Comparison of ENCODE assay signal across 1 cellular context in the genomic region with DNA sequence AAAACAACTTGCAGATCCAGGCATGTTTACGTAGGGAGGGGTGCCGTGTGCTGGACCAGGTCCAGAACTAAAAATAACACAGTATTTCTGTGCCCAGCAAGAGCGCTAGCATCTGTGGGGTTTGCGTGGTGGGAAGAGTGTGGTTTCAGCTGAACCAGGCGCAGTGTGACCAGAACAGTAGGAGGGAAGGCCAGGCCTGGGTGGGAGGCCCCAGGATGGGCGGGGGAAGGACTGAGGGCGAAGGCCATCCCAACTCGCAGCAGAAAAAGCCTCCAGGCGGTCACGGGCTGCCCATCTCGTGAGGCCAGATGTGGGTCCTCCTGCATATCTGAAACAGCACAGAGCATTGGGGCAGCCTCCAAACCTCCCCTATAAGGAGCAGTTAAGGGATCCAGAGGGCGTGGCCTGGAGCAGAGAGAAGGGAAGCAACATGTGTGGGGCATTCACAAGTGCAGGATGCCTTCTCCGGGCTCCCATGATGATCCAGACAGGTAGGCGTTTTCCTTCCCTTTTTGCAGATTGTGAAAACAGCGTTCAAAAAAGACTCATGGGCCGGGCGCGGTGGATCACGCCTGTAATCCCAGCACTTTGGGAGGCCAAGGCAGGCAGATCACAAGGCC.
A peak's percentile ranks its signal among the peaks of the same experiment; 100 is the strongest.
TF ChIP-seq lines count a peak whose summit lies in the region.

No MANE protein-coding gene starts in this region.

TF ChIP-seq in HepG2, 621 proteins besides CTCF, POLR2A, EP300 and RAD21 (continued from another document and continues in another):
- TF ChIP-seq, protein P1, sequence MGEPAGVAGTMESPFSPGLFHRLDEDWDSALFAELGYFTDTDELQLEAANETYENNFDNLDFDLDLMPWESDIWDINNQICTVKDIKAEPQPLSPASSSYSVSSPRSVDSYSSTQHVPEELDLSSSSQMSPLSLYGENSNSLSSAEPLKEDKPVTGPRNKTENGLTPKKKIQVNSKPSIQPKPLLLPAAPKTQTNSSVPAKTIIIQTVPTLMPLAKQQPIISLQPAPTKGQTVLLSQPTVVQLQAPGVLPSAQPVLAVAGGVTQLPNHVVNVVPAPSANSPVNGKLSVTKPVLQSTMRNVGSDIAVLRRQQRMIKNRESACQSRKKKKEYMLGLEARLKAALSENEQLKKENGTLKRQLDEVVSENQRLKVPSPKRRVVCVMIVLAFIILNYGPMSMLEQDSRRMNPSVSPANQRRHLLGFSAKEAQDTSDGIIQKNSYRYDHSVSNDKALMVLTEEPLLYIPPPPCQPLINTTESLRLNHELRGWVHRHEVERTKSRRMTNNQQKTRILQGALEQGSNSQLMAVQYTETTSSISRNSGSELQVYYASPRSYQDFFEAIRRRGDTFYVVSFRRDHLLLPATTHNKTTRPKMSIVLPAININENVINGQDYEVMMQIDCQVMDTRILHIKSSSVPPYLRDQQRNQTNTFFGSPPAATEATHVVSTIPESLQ (CRISPR knock-in tag; conservative IDR thresholded peaks at IDR 0.05), result no peak
- TF ChIP-seq, protein P2, sequence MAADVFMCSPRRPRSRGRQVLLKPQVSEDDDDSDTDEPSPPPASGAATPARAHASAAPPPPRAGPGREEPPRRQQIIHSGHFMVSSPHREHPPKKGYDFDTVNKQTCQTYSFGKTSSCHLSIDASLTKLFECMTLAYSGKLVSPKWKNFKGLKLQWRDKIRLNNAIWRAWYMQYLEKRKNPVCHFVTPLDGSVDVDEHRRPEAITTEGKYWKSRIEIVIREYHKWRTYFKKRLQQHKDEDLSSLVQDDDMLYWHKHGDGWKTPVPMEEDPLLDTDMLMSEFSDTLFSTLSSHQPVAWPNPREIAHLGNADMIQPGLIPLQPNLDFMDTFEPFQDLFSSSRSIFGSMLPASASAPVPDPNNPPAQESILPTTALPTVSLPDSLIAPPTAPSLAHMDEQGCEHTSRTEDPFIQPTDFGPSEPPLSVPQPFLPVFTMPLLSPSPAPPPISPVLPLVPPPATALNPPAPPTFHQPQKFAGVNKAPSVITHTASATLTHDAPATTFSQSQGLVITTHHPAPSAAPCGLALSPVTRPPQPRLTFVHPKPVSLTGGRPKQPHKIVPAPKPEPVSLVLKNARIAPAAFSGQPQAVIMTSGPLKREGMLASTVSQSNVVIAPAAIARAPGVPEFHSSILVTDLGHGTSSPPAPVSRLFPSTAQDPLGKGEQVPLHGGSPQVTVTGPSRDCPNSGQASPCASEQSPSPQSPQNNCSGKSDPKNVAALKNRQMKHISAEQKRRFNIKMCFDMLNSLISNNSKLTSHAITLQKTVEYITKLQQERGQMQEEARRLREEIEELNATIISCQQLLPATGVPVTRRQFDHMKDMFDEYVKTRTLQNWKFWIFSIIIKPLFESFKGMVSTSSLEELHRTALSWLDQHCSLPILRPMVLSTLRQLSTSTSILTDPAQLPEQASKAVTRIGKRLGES (CRISPR knock-in tag; IDR thresholded peaks at IDR 0.05; ENCODE audit: borderline replicate concordance), result no peak
- TF ChIP-seq XRCC5 (optimal IDR thresholded peaks at IDR 0.05; ENCODE audit: low read length), result no peak
- TF ChIP-seq SIN3A (IDR thresholded peaks at IDR 0.05; ENCODE audit: borderline replicate concordance, low read depth, low read length), result no peak
- TF ChIP-seq, protein P3, sequence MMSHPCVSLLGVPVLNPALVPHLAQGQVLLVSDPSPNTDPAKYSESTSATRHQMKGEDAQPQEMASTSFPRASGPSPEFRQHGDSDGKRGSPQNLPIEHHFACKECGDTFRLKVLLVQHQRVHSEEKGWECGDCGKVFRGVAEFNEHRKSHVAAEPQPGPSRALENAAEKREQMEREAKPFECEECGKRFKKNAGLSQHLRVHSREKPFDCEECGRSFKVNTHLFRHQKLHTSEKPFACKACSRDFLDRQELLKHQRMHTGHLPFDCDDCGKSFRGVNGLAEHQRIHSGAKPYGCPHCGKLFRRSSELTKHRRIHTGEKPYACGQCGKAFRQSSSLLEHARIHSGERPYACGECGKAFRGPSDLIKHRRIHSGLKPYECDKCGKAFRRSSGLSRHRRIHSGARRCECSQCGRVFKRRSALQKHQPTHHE (CRISPR knock-in tag; IDR thresholded peaks at IDR 0.05; ENCODE audit: borderline replicate concordance), result no peak
- TF ChIP-seq ZNF121 (CRISPR knock-in tag; IDR thresholded peaks at IDR 0.05), result peak; percentile 29; the same call in 1 of the 2 replicates
- peak; percentile 90 for TF ChIP-seq ZFX (CRISPR knock-in tag; IDR thresholded peaks at IDR 0.05; ENCODE audit: low read depth)
- TF ChIP-seq KDM5A (IDR thresholded peaks at IDR 0.05; ENCODE audit: borderline replicate concordance, low read length), result no peak
- peak; percentile 12; the same call in 1 of the 2 replicates for TF ChIP-seq PHF8 (CRISPR knock-in tag; IDR thresholded peaks at IDR 0.05)
- TF ChIP-seq, protein P4, sequence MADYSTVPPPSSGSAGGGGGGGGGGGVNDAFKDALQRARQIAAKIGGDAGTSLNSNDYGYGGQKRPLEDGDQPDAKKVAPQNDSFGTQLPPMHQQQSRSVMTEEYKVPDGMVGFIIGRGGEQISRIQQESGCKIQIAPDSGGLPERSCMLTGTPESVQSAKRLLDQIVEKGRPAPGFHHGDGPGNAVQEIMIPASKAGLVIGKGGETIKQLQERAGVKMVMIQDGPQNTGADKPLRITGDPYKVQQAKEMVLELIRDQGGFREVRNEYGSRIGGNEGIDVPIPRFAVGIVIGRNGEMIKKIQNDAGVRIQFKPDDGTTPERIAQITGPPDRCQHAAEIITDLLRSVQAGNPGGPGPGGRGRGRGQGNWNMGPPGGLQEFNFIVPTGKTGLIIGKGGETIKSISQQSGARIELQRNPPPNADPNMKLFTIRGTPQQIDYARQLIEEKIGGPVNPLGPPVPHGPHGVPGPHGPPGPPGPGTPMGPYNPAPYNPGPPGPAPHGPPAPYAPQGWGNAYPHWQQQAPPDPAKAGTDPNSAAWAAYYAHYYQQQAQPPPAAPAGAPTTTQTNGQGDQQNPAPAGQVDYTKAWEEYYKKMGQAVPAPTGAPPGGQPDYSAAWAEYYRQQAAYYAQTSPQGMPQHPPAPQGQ (CRISPR knock-in tag; IDR thresholded peaks at IDR 0.05; ENCODE audit: borderline replicate concordance), result no peak
- TF ChIP-seq MBD4 (IDR thresholded peaks at IDR 0.05; ENCODE audit: borderline replicate concordance, low read length), result no peak
- no peak for TF ChIP-seq KLF15 (CRISPR knock-in tag; IDR thresholded peaks at IDR 0.05; ENCODE audit: borderline replicate concordance)
- TF ChIP-seq ARID2 (CRISPR knock-in tag; IDR thresholded peaks at IDR 0.05; ENCODE audit: borderline replicate concordance), result peak; percentile 37; the same call in 1 of the 2 replicates
- no peak for TF ChIP-seq DNMT3B (CRISPR knock-in tag; conservative IDR thresholded peaks at IDR 0.05)
- TF ChIP-seq, protein P5, sequence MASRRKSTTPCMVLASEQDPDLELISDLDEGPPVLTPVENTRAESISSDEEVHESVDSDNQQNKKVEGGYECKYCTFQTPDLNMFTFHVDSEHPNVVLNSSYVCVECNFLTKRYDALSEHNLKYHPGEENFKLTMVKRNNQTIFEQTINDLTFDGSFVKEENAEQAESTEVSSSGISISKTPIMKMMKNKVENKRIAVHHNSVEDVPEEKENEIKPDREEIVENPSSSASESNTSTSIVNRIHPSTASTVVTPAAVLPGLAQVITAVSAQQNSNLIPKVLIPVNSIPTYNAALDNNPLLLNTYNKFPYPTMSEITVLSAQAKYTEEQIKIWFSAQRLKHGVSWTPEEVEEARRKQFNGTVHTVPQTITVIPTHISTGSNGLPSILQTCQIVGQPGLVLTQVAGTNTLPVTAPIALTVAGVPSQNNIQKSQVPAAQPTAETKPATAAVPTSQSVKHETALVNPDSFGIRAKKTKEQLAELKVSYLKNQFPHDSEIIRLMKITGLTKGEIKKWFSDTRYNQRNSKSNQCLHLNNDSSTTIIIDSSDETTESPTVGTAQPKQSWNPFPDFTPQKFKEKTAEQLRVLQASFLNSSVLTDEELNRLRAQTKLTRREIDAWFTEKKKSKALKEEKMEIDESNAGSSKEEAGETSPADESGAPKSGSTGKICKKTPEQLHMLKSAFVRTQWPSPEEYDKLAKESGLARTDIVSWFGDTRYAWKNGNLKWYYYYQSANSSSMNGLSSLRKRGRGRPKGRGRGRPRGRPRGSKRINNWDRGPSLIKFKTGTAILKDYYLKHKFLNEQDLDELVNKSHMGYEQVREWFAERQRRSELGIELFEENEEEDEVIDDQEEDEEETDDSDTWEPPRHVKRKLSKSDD (CRISPR knock-in tag; IDR thresholded peaks at IDR 0.05; ENCODE audit: low read depth), result peak; percentile 19; the same call in 1 of the 2 replicates
- 0 out of 2 replicates have a peak, but pooled peaks have one; percentile 12 for TF ChIP-seq CEBPG (CRISPR knock-in tag; IDR thresholded peaks at IDR 0.05)
- TF ChIP-seq, protein P6, sequence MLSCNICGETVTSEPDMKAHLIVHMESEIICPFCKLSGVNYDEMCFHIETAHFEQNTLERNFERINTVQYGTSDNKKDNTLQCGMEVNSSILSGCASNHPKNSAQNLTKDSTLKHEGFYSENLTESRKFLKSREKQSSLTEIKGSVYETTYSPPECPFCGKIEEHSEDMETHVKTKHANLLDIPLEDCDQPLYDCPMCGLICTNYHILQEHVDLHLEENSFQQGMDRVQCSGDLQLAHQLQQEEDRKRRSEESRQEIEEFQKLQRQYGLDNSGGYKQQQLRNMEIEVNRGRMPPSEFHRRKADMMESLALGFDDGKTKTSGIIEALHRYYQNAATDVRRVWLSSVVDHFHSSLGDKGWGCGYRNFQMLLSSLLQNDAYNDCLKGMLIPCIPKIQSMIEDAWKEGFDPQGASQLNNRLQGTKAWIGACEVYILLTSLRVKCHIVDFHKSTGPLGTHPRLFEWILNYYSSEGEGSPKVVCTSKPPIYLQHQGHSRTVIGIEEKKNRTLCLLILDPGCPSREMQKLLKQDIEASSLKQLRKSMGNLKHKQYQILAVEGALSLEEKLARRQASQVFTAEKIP (CRISPR knock-in tag; IDR thresholded peaks at IDR 0.05; ENCODE audit: borderline replicate concordance), result no peak
- TF ChIP-seq ZC3H4 (CRISPR knock-in tag; IDR thresholded peaks at IDR 0.05; ENCODE audit: borderline replicate concordance), result no peak
- TF ChIP-seq, protein P7, sequence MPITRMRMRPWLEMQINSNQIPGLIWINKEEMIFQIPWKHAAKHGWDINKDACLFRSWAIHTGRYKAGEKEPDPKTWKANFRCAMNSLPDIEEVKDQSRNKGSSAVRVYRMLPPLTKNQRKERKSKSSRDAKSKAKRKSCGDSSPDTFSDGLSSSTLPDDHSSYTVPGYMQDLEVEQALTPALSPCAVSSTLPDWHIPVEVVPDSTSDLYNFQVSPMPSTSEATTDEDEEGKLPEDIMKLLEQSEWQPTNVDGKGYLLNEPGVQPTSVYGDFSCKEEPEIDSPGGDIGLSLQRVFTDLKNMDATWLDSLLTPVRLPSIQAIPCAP (CRISPR knock-in tag; IDR thresholded peaks at IDR 0.05; ENCODE audit: low read depth), result no peak
- TF ChIP-seq ZEB1 (IDR thresholded peaks at IDR 0.05; ENCODE audit: insufficient replicate concordance, low read depth), result no peak
- TF ChIP-seq ZNF30 (CRISPR knock-in tag; IDR thresholded peaks at IDR 0.05), result 0 out of 2 replicates have a peak, but pooled peaks have one; percentile 51
- no peak for TF ChIP-seq ZNF83 (CRISPR knock-in tag; IDR thresholded peaks at IDR 0.05; ENCODE audit: borderline replicate concordance)
- no peak for TF ChIP-seq ZNF24 (IDR thresholded peaks at IDR 0.05)
- no peak for TF ChIP-seq MAZ (IDR thresholded peaks at IDR 0.05; ENCODE audit: borderline replicate concordance, low read depth, low read length)
- TF ChIP-seq MAZ (CRISPR knock-in tag; IDR thresholded peaks at IDR 0.05; ENCODE audit: low read depth), result 0 out of 2 replicates have a peak, but pooled peaks have one; percentile 19
- no peak for TF ChIP-seq PCBP1 (IDR thresholded peaks at IDR 0.05; ENCODE audit: borderline replicate concordance, low read depth, low read length)
- TF ChIP-seq HDAC1 (CRISPR knock-in tag; IDR thresholded peaks at IDR 0.05), result peak; percentile 47
- TF ChIP-seq, protein P8, sequence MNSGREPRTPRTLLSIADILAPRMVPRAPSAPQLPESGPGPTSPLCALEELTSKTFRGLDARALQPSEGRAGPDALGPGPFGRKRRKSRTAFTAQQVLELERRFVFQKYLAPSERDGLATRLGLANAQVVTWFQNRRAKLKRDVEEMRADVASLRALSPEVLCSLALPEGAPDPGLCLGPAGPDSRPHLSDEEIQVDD (CRISPR knock-in tag; IDR thresholded peaks at IDR 0.05; ENCODE audit: borderline replicate concordance), result no peak
- TF ChIP-seq SMC3 (IDR thresholded peaks at IDR 0.05; ENCODE audit: low read length), result no peak
- no peak for TF ChIP-seq RARG (CRISPR knock-in tag; IDR thresholded peaks at IDR 0.05; ENCODE audit: low read depth)
- TF ChIP-seq FOSL1 (CRISPR knock-in tag; IDR thresholded peaks at IDR 0.05; ENCODE audit: borderline replicate concordance), result no peak
- TF ChIP-seq ZBTB38 (CRISPR knock-in tag; IDR thresholded peaks at IDR 0.05), result no peak; the same call in 1 of the 2 replicates
- TF ChIP-seq, protein P9, sequence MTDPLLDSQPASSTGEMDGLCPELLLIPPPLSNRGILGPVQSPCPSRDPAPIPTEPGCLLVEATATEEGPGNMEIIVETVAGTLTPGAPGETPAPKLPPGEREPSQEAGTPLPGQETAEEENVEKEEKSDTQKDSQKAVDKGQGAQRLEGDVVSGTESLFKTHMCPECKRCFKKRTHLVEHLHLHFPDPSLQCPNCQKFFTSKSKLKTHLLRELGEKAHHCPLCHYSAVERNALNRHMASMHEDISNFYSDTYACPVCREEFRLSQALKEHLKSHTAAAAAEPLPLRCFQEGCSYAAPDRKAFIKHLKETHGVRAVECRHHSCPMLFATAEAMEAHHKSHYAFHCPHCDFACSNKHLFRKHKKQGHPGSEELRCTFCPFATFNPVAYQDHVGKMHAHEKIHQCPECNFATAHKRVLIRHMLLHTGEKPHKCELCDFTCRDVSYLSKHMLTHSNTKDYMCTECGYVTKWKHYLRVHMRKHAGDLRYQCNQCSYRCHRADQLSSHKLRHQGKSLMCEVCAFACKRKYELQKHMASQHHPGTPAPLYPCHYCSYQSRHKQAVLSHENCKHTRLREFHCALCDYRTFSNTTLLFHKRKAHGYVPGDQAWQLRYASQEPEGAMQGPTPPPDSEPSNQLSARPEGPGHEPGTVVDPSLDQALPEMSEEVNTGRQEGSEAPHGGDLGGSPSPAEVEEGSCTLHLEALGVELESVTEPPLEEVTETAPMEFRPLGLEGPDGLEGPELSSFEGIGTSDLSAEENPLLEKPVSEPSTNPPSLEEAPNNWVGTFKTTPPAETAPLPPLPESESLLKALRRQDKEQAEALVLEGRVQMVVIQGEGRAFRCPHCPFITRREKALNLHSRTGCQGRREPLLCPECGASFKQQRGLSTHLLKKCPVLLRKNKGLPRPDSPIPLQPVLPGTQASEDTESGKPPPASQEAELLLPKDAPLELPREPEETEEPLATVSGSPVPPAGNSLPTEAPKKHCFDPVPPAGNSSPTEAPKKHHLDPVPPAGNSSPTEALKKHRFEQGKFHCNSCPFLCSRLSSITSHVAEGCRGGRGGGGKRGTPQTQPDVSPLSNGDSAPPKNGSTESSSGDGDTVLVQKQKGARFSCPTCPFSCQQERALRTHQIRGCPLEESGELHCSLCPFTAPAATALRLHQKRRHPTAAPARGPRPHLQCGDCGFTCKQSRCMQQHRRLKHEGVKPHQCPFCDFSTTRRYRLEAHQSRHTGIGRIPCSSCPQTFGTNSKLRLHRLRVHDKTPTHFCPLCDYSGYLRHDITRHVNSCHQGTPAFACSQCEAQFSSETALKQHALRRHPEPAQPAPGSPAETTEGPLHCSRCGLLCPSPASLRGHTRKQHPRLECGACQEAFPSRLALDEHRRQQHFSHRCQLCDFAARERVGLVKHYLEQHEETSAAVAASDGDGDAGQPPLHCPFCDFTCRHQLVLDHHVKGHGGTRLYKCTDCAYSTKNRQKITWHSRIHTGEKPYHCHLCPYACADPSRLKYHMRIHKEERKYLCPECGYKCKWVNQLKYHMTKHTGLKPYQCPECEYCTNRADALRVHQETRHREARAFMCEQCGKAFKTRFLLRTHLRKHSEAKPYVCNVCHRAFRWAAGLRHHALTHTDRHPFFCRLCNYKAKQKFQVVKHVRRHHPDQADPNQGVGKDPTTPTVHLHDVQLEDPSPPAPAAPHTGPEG (CRISPR knock-in tag; IDR thresholded peaks at IDR 0.05), result no peak; the same call in 1 of the 2 replicates
- TF ChIP-seq ZNF543 (CRISPR knock-in tag; IDR thresholded peaks at IDR 0.05), result no peak
- TF ChIP-seq KMT2A (CRISPR knock-in tag; IDR thresholded peaks at IDR 0.05), result no peak
